ENCODE assay signal across 8 cellular contexts in genomic region chr6:56540950-56541600, GRCh38.
DNase-seq lines count a peak whose midpoint lies in the region; TF ChIP-seq lines count a peak whose summit lies in the region.

No MANE protein-coding gene starts in this region.

- peaks cover 15% of the 10 kb centered on the region for H3K4me1 Mint-ChIP-seq in glutamatergic neuron (ENCODE audit: low read depth, unreplicated experiment)

- TF ChIP-seq CTCF in parathyroid adenoma (IDR thresholded peaks at IDR 0.05) (no peak), glutamatergic neuron (IDR thresholded peaks at IDR 0.05; ENCODE audit: partially characterized antibody, unreplicated experiment) (no peak)

- H2AFZ ChIP-seq in parathyroid adenoma, result peak overlapping the region; percentile 79

- DNase-seq in DMS53 (lab: John Stamatoyannopoulos, UW) (peak; percentile 60), NCI-H510A (lab: John Stamatoyannopoulos, UW) (peak; percentile 10), ureter (ENCODE audit: low spot score) (no peak), glutamatergic neuron (no peak)
- DNase-seq in stimulated activated naive CD4-positive, alpha-beta T cell treated with Interleukin-2 at 50 U/mL for 16 hours (lab: John Stamatoyannopoulos, UW), result no peak
- DNase-seq in effector memory CD4-positive, alpha-beta T cell, result no peak

- peaks cover 7% of the 10 kb centered on the region for H3K27me3 Mint-ChIP-seq in glutamatergic neuron (ENCODE audit: unreplicated experiment)

- H3K9me3 ChIP-seq in ectodermal cell (ENCODE audit: control insufficient read depth, low read length), result no peaks in the 10 kb centered on the region
- H3K9me3 ChIP-seq in parathyroid adenoma (ENCODE audit: control insufficient read depth, low read length), result no peaks in the 10 kb centered on the region
- no peaks in the 10 kb centered on the region for H3K9me3 ChIP-seq in effector memory CD4-positive, alpha-beta T cell (ENCODE audit: control insufficient read depth, low read length)

- 84 to 88% methylated on average over 12 of the region's 12 CpGs for WGBS in ectodermal cell, 2 experiments

- H3K27me3 ChIP-seq in ectodermal cell (ENCODE audit: control insufficient read depth, insufficient read depth, low read length, poor library complexity, severe bottlenecking) (no peaks in the 10 kb centered on the region), parathyroid adenoma (ENCODE audit: control insufficient read depth, insufficient read depth, low read length) (no peaks in the 10 kb centered on the region)
- no peaks in the 10 kb centered on the region for H3K27me3 ChIP-seq in effector memory CD4-positive, alpha-beta T cell (replicated peaks; ENCODE audit: control insufficient read depth, insufficient read depth, low read length, poor library complexity, severe bottlenecking)

- H3K36me3 Mint-ChIP-seq in glutamatergic neuron (ENCODE audit: unreplicated experiment), result no peaks in the 10 kb centered on the region

- peaks cover 8% of the 10 kb centered on the region for H3K79me2 ChIP-seq in parathyroid adenoma

- peak overlapping the region; percentile 32 for H3K9ac ChIP-seq in parathyroid adenoma

- no peak overlapping the region for H3K27ac Mint-ChIP-seq in glutamatergic neuron (ENCODE audit: unreplicated experiment)

- peaks cover 4% of the 10 kb centered on the region for H3K9me3 Mint-ChIP-seq in glutamatergic neuron (ENCODE audit: unreplicated experiment)

- H3K27ac ChIP-seq in ectodermal cell (ENCODE audit: insufficient read depth, low read depth, low read length, poor library complexity, severe bottlenecking), result no peak overlapping the region
- peak overlapping the region; percentile 91 for H3K27ac ChIP-seq in parathyroid adenoma
- no peak overlapping the region for H3K27ac ChIP-seq in effector memory CD4-positive, alpha-beta T cell (ENCODE audit: insufficient read depth, low read length, poor library complexity, severe bottlenecking)

- H3K4me3 Mint-ChIP-seq in glutamatergic neuron (ENCODE audit: unreplicated experiment), result no peak overlapping the region

- peak overlapping the region; percentile 91 for H3K4me2 ChIP-seq in parathyroid adenoma (ENCODE audit: low read length)

- H3K4me1 ChIP-seq in ectodermal cell (ENCODE audit: control insufficient read depth, insufficient read depth, low read length) (peaks cover 12% of the 10 kb centered on the region), parathyroid adenoma (peaks cover 14% of the 10 kb centered on the region)
- H3K4me1 ChIP-seq in effector memory CD4-positive, alpha-beta T cell (ENCODE audit: control insufficient read depth, insufficient read depth, low read length, poor library complexity, severe bottlenecking), result peaks cover 5% of the 10 kb centered on the region

- H3K36me3 ChIP-seq in ectodermal cell (ENCODE audit: control insufficient read depth, insufficient read depth, low read length) (peaks cover under 1% of the 10 kb centered on the region), parathyroid adenoma (ENCODE audit: control insufficient read depth, insufficient read depth, low read length) (no peaks in the 10 kb centered on the region)
- H3K36me3 ChIP-seq in effector memory CD4-positive, alpha-beta T cell (ENCODE audit: control insufficient read depth, insufficient read depth, low read length), result no peaks in the 10 kb centered on the region

- peak overlapping the region; percentile 36 for H3K4me3 ChIP-seq in ectodermal cell (ENCODE audit: insufficient read depth, low read depth, low read length)
- peak overlapping the region; percentile 79 for H3K4me3 ChIP-seq in parathyroid adenoma (ENCODE audit: low read depth, low read length)
- H3K4me3 ChIP-seq in effector memory CD4-positive, alpha-beta T cell (ENCODE audit: insufficient read depth, low read depth, low read length, poor library complexity, severe bottlenecking), result no peak overlapping the region

Comparison
In these comparisons a context has a peak if more than half of its experiments do, and no peak if none do; other contexts are left out.
1. DNase-seq: peak in DMS53 (single experiment) and NCI-H510A (single experiment); none in stimulated activated naive CD4-positive, alpha-beta T cell treated with Interleukin-2 at 50 U/mL for 16 hours (single experiment), effector memory CD4-positive, alpha-beta T cell (0 of 3), ureter (single experiment) and glutamatergic neuron (single experiment).